21 cellular contexts compared by ENCODE assay signal in genomic region chr4:751676-752075, GRCh38. TPM values are rescaled to one million over a fixed set of nuclear protein-coding genes. Genes with fewer than 3 reads are reported as not detected.
A peak's percentile ranks its signal among the peaks of the same experiment; 100 is the strongest.
DNase-seq lines count a peak whose midpoint lies in the region; ATAC-seq, FAIRE-seq and TF ChIP-seq lines count a peak whose summit lies in the region.
"Had no signal": no experiment of that assay in that cellular context is flagged by ENCODE, and none has a peak within 500 bp of the region (broad histone marks: within the 10 kb centered on the region; RNA-seq: fewer than 3 reads in every experiment).

No MANE protein-coding gene starts in this region.

- no peak for TF ChIP-seq RAD21 in HepG2 (CRISPR knock-in tag; IDR thresholded peaks at IDR 0.05)

- BruUV-seq in HepG2 (replicated peaks; lab: Mats Ljungman, UMichigan) = no TSS peak

- no peak overlapping the region for H3K27ac Mint-ChIP-seq in natural killer cell treated with Interleukin-12 subunit alpha and Interleukin-12 subunit beta and Interleukin-15 and Interleukin-18, amount 100 ng/mL, for 72 hours
- peak overlapping the region in 1 of 2 donors; percentile 29 for H3K27ac Mint-ChIP-seq in natural killer cell
- H3K27ac Mint-ChIP-seq: activated CD4-positive, alpha-beta memory T cell treated with anti-CD3 and anti-CD28 coated beads, Interleukin-2, amount 10 ng/mL, durations not matched to agents 7 days and 5 days; activated naive CD8-positive, alpha-beta T cell treated with anti-CD3 and anti-CD28 coated beads, Interleukin-2, amount 50 U/mL, for 24 hours had no signal

- intact Hi-C loops in natural killer cell (cut with micrococcal nuclease) = no loop called here
- intact Hi-C loops in lower lobe of right lung (cut with DNase I) = no loop called here
- intact Hi-C loops in HepG2 (cut with micrococcal nuclease; ENCODE audit: unreplicated experiment) = no loop called here

- no peaks in the 10 kb centered on the region for H3K27me3 Mint-ChIP-seq in natural killer cell treated with Interleukin-12 subunit alpha and Interleukin-12 subunit beta and Interleukin-15 and Interleukin-18, amount 100 ng/mL, for 72 hours
- H3K27me3 Mint-ChIP-seq in natural killer cell (ENCODE audit: low read depth in 2 of 2) = no peaks in the 10 kb centered on the region
- H3K27me3 Mint-ChIP-seq: activated CD4-positive, alpha-beta memory T cell treated with anti-CD3 and anti-CD28 coated beads, Interleukin-2, amount 10 ng/mL, durations not matched to agents 7 days and 5 days; activated naive CD8-positive, alpha-beta T cell treated with anti-CD3 and anti-CD28 coated beads, Interleukin-2, amount 50 U/mL, for 24 hours had no signal

- POLR2A ChIA-PET in GM10248 (lab: Yijun Ruan, JAX) (interaction anchor here (0.7 kb wide), 1 partner anchor 153 kb away, joined by 3 read pairs; no protein-coding TSS in a partner anchor), HepG2 (lab: Yijun Ruan, JAX) (no interaction called here)

- H3K36me3 Mint-ChIP-seq in natural killer cell treated with Interleukin-12 subunit alpha and Interleukin-12 subunit beta and Interleukin-15 and Interleukin-18, amount 100 ng/mL, for 72 hours = no peaks in the 10 kb centered on the region
- H3K36me3 Mint-ChIP-seq in natural killer cell = no peaks in the 10 kb centered on the region

- no peak overlapping the region for H3K4me2 ChIP-seq in HepG2 (ENCODE audit: low read depth, low read length)

- H3K9me3 Mint-ChIP-seq in natural killer cell treated with Interleukin-12 subunit alpha and Interleukin-12 subunit beta and Interleukin-15 and Interleukin-18, amount 100 ng/mL, for 72 hours = no peaks in the 10 kb centered on the region
- H3K9me3 Mint-ChIP-seq in natural killer cell = no peaks in the 10 kb centered on the region
- H3K9me3 Mint-ChIP-seq: activated naive CD8-positive, alpha-beta T cell treated with anti-CD3 and anti-CD28 coated beads, Interleukin-2, amount 50 U/mL, for 24 hours had no signal

- no peak for ATAC-seq in natural killer cell treated with Interleukin-12 subunit alpha and Interleukin-12 subunit beta and Interleukin-15 and Interleukin-18, amount 100 ng/mL, for 72 hours
- no peak for ATAC-seq in natural killer cell
- ATAC-seq in lower lobe of right lung = no peak
- no peak for ATAC-seq in HepG2
- ATAC-seq: activated naive CD8-positive, alpha-beta T cell treated with anti-CD3 and anti-CD28 coated beads, Interleukin-2, amount 50 U/mL, for 24 hours; HCT116; mucosa of descending colon had no signal

- TF ChIP-seq CTCF in natural killer cell (IDR thresholded peaks at IDR 0.05) (no peak), lower lobe of right lung (IDR thresholded peaks at IDR 0.05) (no peak), GM10248 (IDR thresholded peaks at IDR 0.05; ENCODE audit: control extremely low read depth, extremely low read depth, low read depth, missing control alignments) (no peak), HepG2 (CRISPR knock-in tag; IDR thresholded peaks at IDR 0.05) (no peak)

- H3K9me3 ChIP-seq in lower lobe of right lung (no peaks in the 10 kb centered on the region), HepG2 (ENCODE audit: low read length) (no peaks in the 10 kb centered on the region)
- H3K9me3 ChIP-seq: mucosa of descending colon, vagina had no signal

- H3K4me1 ChIP-seq in lower lobe of right lung (no peaks in the 10 kb centered on the region), HepG2 (ENCODE audit: insufficient read depth, low read length) (no peaks in the 10 kb centered on the region)
- H3K4me1 ChIP-seq: parathyroid adenoma, vagina had no signal

- H3K79me2 ChIP-seq in HepG2 (ENCODE audit: insufficient read depth, low read length) = no peaks in the 10 kb centered on the region
- H3K79me2 ChIP-seq: parathyroid adenoma had no signal

- peak; percentile 53 for DNase-seq in natural killer cell treated with Interleukin-12 subunit alpha and Interleukin-12 subunit beta and Interleukin-15 and Interleukin-18, amount 100 ng/mL, for 72 hours (ENCODE audit: low spot score)
- no peak for DNase-seq in natural killer cell
- DNase-seq in lower lobe of right lung = peak; percentile 42
- no peak for DNase-seq in GM10248 (ENCODE audit: extremely low spot score)
- DNase-seq in DMS114 treated with DMSO at 0.1 percent for 48 hours (lab: John Stamatoyannopoulos, UW; ENCODE audit: unreplicated experiment) = no peak
- no peak for DNase-seq in HepG2 (ENCODE audit: low spot score)
- DNase-seq in NOMO-1 treated with DMSO at 0.1 percent for 48 hours (lab: John Stamatoyannopoulos, UW; ENCODE audit: unreplicated experiment) = no peak
- DNase-seq: activated CD4-positive, alpha-beta memory T cell treated with anti-CD3 and anti-CD28 coated beads, Interleukin-2, amount 10 ng/mL, durations not matched to agents 7 days and 5 days; activated naive CD8-positive, alpha-beta T cell treated with anti-CD3 and anti-CD28 coated beads, Interleukin-2, amount 50 U/mL, for 24 hours; activated T-cell treated with anti-CD3 and anti-CD28 coated beads, Interleukin-2, amount 50 U/mL, for 48 hours; MM.1S; NCI-H226; stimulated activated CD4-positive, alpha-beta T cell treated with anti-CD3 and anti-CD28 coated beads, Interleukin-12 subunit alpha, Interleukin-12 subunit beta, amount 100 ng/mL, for 4 hours had no signal

- WGBS in HepG2 (ENCODE audit: low lambda C conversion rate) = 98% methylated on average over 15 of the region's 15 CpGs

- CTCF ChIA-PET in GM10248 (lab: Yijun Ruan, JAX) (interaction anchor here (9.3 kb wide), 1 partner anchor 10 kb away, joined by 65 read pairs; no protein-coding TSS in a partner anchor), HepG2 (lab: Yijun Ruan, JAX; ENCODE audit: low intra/inter-chr PET ratio, low total read pairs) (no interaction called here)

- H3K27ac ChIP-seq in angular gyrus (ENCODE audit: low read depth, low read length) (peak overlapping the region; percentile 68), lower lobe of right lung (no peak overlapping the region), HepG2 (ENCODE audit: extremely low read length, insufficient read depth, low read length) (no peak overlapping the region)
- H3K27ac ChIP-seq: parathyroid adenoma, vagina had no signal

- H3K4me1 Mint-ChIP-seq in natural killer cell treated with Interleukin-12 subunit alpha and Interleukin-12 subunit beta and Interleukin-15 and Interleukin-18, amount 100 ng/mL, for 72 hours (ENCODE audit: low read depth in 2 of 2) = peaks cover 4 to 20% of the 10 kb centered on the region in 2 donors
- H3K4me1 Mint-ChIP-seq in natural killer cell = peaks cover 11 to 16% of the 10 kb centered on the region in 2 donors
- H3K4me1 Mint-ChIP-seq: activated naive CD8-positive, alpha-beta T cell treated with anti-CD3 and anti-CD28 coated beads, Interleukin-2, amount 50 U/mL, for 24 hours had no signal

- no peak for TF ChIP-seq POLR2A in HepG2 (IDR thresholded peaks at IDR 0.05; ENCODE audit: insufficient read depth in 1 of 2, low read depth in 2 of 2, low read length in 2 of 2)

- H3K4me3 ChIP-seq in lower lobe of right lung = no peak overlapping the region
- no peak overlapping the region for H3K4me3 ChIP-seq in HepG2 (replicated peaks in 1 of 3; ENCODE audit: insufficient read depth in 1 of 3, low read depth in 2 of 3, low read length in 3 of 3)
- H3K4me3 ChIP-seq: mucosa of descending colon, vagina had no signal

- H4K20me1 ChIP-seq in HepG2 (ENCODE audit: insufficient read depth, low read length) = peaks cover 4% of the 10 kb centered on the region; the same call in 1 of the 2 replicates

- in situ Hi-C loops in HepG2 (cut with HindIII; ENCODE audit: extremely low pct_ligation_motif_present, low pct_unique_long_range_greater_than_20kb) = no loop called here

- no peaks in the 10 kb centered on the region for H3K27me3 ChIP-seq in lower lobe of right lung (ENCODE audit: low read depth)
- no peaks in the 10 kb centered on the region; a peak in 1 of 5 replicates for H3K27me3 ChIP-seq in HepG2 (ENCODE audit: control insufficient read depth in 1 of 2, insufficient read depth in 2 of 2, low read length in 2 of 2)
- H3K27me3 ChIP-seq: vagina had no signal

- H2AFZ ChIP-seq in HepG2 (ENCODE audit: low read length) = no peak overlapping the region
- H2AFZ ChIP-seq: parathyroid adenoma had no signal

- no peak overlapping the region for H3K9ac ChIP-seq in HepG2 (ENCODE audit: insufficient read depth, low read depth, low read length)
- H3K9ac ChIP-seq: parathyroid adenoma had no signal

- no peak for FAIRE-seq in HepG2 (lab: Jason Lieb, UNC)
- FAIRE-seq: colon, endothelial cell of umbilical vein, HTR-8/SVneo had no signal

- TF ChIP-seq EP300 in HepG2 (IDR thresholded peaks at IDR 0.05; ENCODE audit: low read depth in 2 of 2, low read length in 2 of 2) (no peak), HepG2 (CRISPR knock-in tag; IDR thresholded peaks at IDR 0.05; ENCODE audit: borderline replicate concordance) (no peak)

- peaks cover 59% of the 10 kb centered on the region for H3K36me3 ChIP-seq in lower lobe of right lung
- H3K36me3 ChIP-seq in HepG2 (replicated peaks in 1 of 2; ENCODE audit: control insufficient read depth in 1 of 2, insufficient read depth in 2 of 2, low read length in 2 of 2) = peaks cover 14 to 58% of the 10 kb centered on the region in 2 experiments; a peak in 4 of 5 replicates

- H3K4me3 Mint-ChIP-seq in natural killer cell treated with Interleukin-12 subunit alpha and Interleukin-12 subunit beta and Interleukin-15 and Interleukin-18, amount 100 ng/mL, for 72 hours = no peak overlapping the region
- no peak overlapping the region for H3K4me3 Mint-ChIP-seq in natural killer cell
- H3K4me3 Mint-ChIP-seq: activated CD4-positive, alpha-beta memory T cell treated with anti-CD3 and anti-CD28 coated beads, Interleukin-2, amount 10 ng/mL, durations not matched to agents 7 days and 5 days; activated naive CD8-positive, alpha-beta T cell treated with anti-CD3 and anti-CD28 coated beads, Interleukin-2, amount 50 U/mL, for 24 hours had no signal

RNA-seq across cellular contexts. Expression of gene PCGF3, which starts 46.0 kb away (rescaled TPM):
- 10 to 100 TPM; 50.6 to 54.3 TPM for total RNA-seq in natural killer cell treated with Interleukin-12 subunit alpha and Interleukin-12 subunit beta and Interleukin-15 and Interleukin-18, amount 100 ng/mL, for 72 hours
- total RNA-seq in natural killer cell (100 to 1,000 TPM in 1 of 3 donors, 10 to 100 TPM in 2; 71.2 to 101 (median 97.2) TPM), lower lobe of right lung (44.8 TPM), HepG2 (2016; rRNA removed; fragmentation: Illumina TruSeq; extraction: Trizol) (24.2 and 28.6 TPM in 2 replicates)
- 16.2 and 16.7 TPM in 2 replicates for total RNA-seq in HepG2 (2016; cell fraction: cytosol; rRNA removed; fragmentation: Illumina TruSeq; extraction: Trizol; ENCODE audit: low read depth)
- total RNA-seq in HepG2 (2016; cell fraction: insoluble cytoplasmic fraction; rRNA removed; fragmentation: Illumina TruSeq; extraction: Trizol) = 22.5 and 27.7 TPM in 2 replicates
- total RNA-seq in HepG2 (2016; cell fraction: membrane; rRNA removed; fragmentation: Illumina TruSeq; extraction: Trizol) = 36.9 and 38.9 TPM in 2 replicates
- total RNA-seq in HepG2 (2016; cell fraction: nucleus; rRNA removed; fragmentation: Illumina TruSeq; extraction: Trizol) = 40.6 and 42.6 TPM in 2 replicates
- 66.2 and 80.8 TPM in 2 replicates for polyA plus RNA-seq in HepG2 (2011; rRNA removed)
- polyA plus RNA-seq in HepG2 (2011; cell fraction: cytosol; rRNA removed) = 32.3 and 37.9 TPM in 2 replicates
- 406 and 428 TPM in 2 replicates for polyA plus RNA-seq in HepG2 (2011; cell fraction: nucleus; rRNA removed)
- 37.8 and 47.7 TPM in 2 replicates for polyA plus RNA-seq in HepG2 (2012)
- polyA plus RNA-seq in HepG2 (2016; cell fraction: cytosol; fragmentation: Illumina TruSeq; extraction: Trizol; ENCODE audit: low read depth) = 13.4 and 15.5 TPM in 2 replicates
- polyA plus RNA-seq in HepG2 (2016; cell fraction: insoluble cytoplasmic fraction; fragmentation: Illumina TruSeq; extraction: Trizol; ENCODE audit: low read depth) = 20.0 and 26.4 TPM in 2 replicates
- polyA plus RNA-seq in HepG2 (2016; cell fraction: membrane; fragmentation: Illumina TruSeq; extraction: Trizol; ENCODE audit: low read depth) = 26.7 and 30.4 TPM in 2 replicates
- polyA plus RNA-seq in HepG2 (2016; cell fraction: nucleus; fragmentation: Illumina TruSeq; extraction: Trizol; ENCODE audit: insufficient read depth, low read depth) = 92.0 and 96.8 TPM in 2 replicates
- 38.9 and 82.6 TPM in 2 replicates for polyA minus RNA-seq in HepG2 (2011; rRNA and poly(A)+ RNA removed; ENCODE audit: low replicate concordance)
- polyA minus RNA-seq in HepG2 (2011; cell fraction: cytosol; rRNA and poly(A)+ RNA removed) = 18.1 and 23.5 TPM in 2 replicates
- polyA minus RNA-seq in HepG2 (2011; cell fraction: nucleus; rRNA and poly(A)+ RNA removed) = 119 and 121 TPM in 2 replicates

Comparison
In these comparisons a context has a peak if more than half of its experiments do, and no peak if none do; other contexts are left out.
1. DNase-seq: peak in natural killer cell treated with Interleukin-12 subunit alpha and Interleukin-12 subunit beta and Interleukin-15 and Interleukin-18, amount 100 ng/mL, for 72 hours (single experiment) and lower lobe of right lung (single experiment); none in natural killer cell (single experiment), GM10248 (single experiment), DMS114 treated with DMSO at 0.1 percent for 48 hours (single experiment), HepG2 (single experiment) and NOMO-1 treated with DMSO at 0.1 percent for 48 hours (single experiment).